ENCODE assay signal across 1 cellular context in genomic region chr5:119063579-119064379, GRCh38.
TF ChIP-seq lines count a peak whose summit lies in the region.

No MANE protein-coding gene starts in this region.

TF ChIP-seq in HEK293, 187 proteins besides CTCF, POLR2A, EP300 and RAD21 (continued from another document and continues in another):
- TF ChIP-seq ZBTB10 (tag by site-specific recombination; IDR thresholded peaks at IDR 0.05) (no peak), ZXDB (tag by site-specific recombination; IDR thresholded peaks at IDR 0.05) (peak; percentile 87), PRDM4 (tag by site-specific recombination; IDR thresholded peaks at IDR 0.05) (peak; percentile 79), ZNF560 (tag by site-specific recombination; IDR thresholded peaks at IDR 0.05; ENCODE audit: borderline replicate concordance) (no peak), IKZF3 (tag by site-specific recombination; IDR thresholded peaks at IDR 0.05) (no peak), ZNF366 (tag by site-specific recombination; conservative IDR thresholded peaks at IDR 0.05) (peak; percentile 50; the same call in 1 of the 2 replicates), ZNF140 (tag by site-specific recombination; IDR thresholded peaks at IDR 0.05) (no peak), ZNF426 (tag by site-specific recombination; IDR thresholded peaks at IDR 0.05) (no peak), ZNF692 (tag by site-specific recombination; IDR thresholded peaks at IDR 0.05) (0 out of 2 replicates have a peak, but pooled peaks have one; percentile 21), ZFP3 (tag by site-specific recombination; IDR thresholded peaks at IDR 0.05; ENCODE audit: low read depth) (0 out of 2 replicates have a peak, but pooled peaks have one; percentile 33), MZF1 (tag by site-specific recombination; IDR thresholded peaks at IDR 0.05; ENCODE audit: borderline replicate concordance) (peak; percentile 86; the same call in 1 of the 2 replicates), ZNF768 (tag by site-specific recombination; IDR thresholded peaks at IDR 0.05) (0 out of 2 replicates have a peak, but pooled peaks have one; percentile 30), ZNF175 (tag by site-specific recombination; IDR thresholded peaks at IDR 0.05) (no peak), TSHZ1 (tag by site-specific recombination; IDR thresholded peaks at IDR 0.05; ENCODE audit: borderline replicate concordance) (peak; percentile 41; the same call in 1 of the 2 replicates), ZSCAN18 (tag by site-specific recombination; IDR thresholded peaks at IDR 0.05) (no peak), ZNF843 (tag by site-specific recombination; IDR thresholded peaks at IDR 0.05) (peak; percentile 98), ZNF16 (tag by site-specific recombination; IDR thresholded peaks at IDR 0.05; ENCODE audit: low read depth) (no peak), ZNF561 (tag by site-specific recombination; IDR thresholded peaks at IDR 0.05; ENCODE audit: borderline replicate concordance) (0 out of 2 replicates have a peak, but pooled peaks have one; percentile 63), ZNF239 (tag by site-specific recombination; IDR thresholded peaks at IDR 0.05) (no peak), ZNF658 (tag by site-specific recombination; IDR thresholded peaks at IDR 0.05) (no peak), ZFHX2 (tag by site-specific recombination; conservative IDR thresholded peaks at IDR 0.05) (peak; percentile 96), ZNF596 (tag by site-specific recombination; IDR thresholded peaks at IDR 0.05) (0 out of 2 replicates have a peak, but pooled peaks have one; percentile 6), ZBTB7A (tag by site-specific recombination; IDR thresholded peaks at IDR 0.05; ENCODE audit: low read depth) (no peak), HOXA7 (CRISPR knock-in tag; IDR thresholded peaks at IDR 0.05; ENCODE audit: borderline replicate concordance) (no peak), ZNF146 (tag by site-specific recombination; IDR thresholded peaks at IDR 0.05) (no peak), OVOL3 (tag by site-specific recombination; IDR thresholded peaks at IDR 0.05) (peak; percentile 80; the same call in 1 of the 2 replicates), ZIC2 (tag by site-specific recombination; IDR thresholded peaks at IDR 0.05) (no peak), BCL6B (tag by site-specific recombination; IDR thresholded peaks at IDR 0.05) (peak; percentile 94), GFI1B (tag by site-specific recombination; IDR thresholded peaks at IDR 0.05) (peak; percentile 71; the same call in 1 of the 2 replicates), ZBTB1 (tag by site-specific recombination; IDR thresholded peaks at IDR 0.05) (no peak), SP3 (tag by site-specific recombination; IDR thresholded peaks at IDR 0.05) (0 out of 2 replicates have a peak, but pooled peaks have one; percentile 12), FEZF1 (tag by site-specific recombination; IDR thresholded peaks at IDR 0.05) (peak; percentile 98), ZNF529 (tag by site-specific recombination; IDR thresholded peaks at IDR 0.05; ENCODE audit: insufficient replicate concordance) (no peak), ZNF19 (tag by site-specific recombination; IDR thresholded peaks at IDR 0.05; ENCODE audit: low read depth) (no peak), ZBTB17 (tag by site-specific recombination; IDR thresholded peaks at IDR 0.05) (peak; percentile 72), ZNF341 (tag by site-specific recombination; IDR thresholded peaks at IDR 0.05; ENCODE audit: low read depth) (no peak), SCRT2 (tag by site-specific recombination; IDR thresholded peaks at IDR 0.05) (no peak), ZNF112 (tag by site-specific recombination; IDR thresholded peaks at IDR 0.05) (no peak), ZNF704 (tag by site-specific recombination; IDR thresholded peaks at IDR 0.05) (no peak), ZNF214 (tag by site-specific recombination; IDR thresholded peaks at IDR 0.05; ENCODE audit: borderline replicate concordance) (no peak)
- TF ChIP-seq, protein P1, sequence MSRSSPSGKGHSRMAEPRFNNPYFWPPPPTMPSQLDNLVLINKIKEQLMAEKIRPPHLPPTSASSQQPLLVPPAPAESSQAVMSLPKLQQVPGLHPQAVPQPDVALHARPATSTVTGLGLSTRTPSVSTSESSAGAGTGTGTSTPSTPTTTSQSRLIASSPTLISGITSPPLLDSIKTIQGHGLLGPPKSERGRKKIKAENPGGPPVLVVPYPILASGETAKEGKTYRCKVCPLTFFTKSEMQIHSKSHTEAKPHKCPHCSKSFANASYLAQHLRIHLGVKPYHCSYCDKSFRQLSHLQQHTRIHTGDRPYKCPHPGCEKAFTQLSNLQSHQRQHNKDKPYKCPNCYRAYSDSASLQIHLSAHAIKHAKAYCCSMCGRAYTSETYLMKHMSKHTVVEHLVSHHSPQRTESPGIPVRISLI (tag by site-specific recombination; IDR thresholded peaks at IDR 0.05): no peak
- TF ChIP-seq, protein P2, sequence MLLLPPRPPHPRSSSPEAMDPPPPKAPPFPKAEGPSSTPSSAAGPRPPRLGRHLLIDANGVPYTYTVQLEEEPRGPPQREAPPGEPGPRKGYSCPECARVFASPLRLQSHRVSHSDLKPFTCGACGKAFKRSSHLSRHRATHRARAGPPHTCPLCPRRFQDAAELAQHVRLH (tag by site-specific recombination; IDR thresholded peaks at IDR 0.05): peak; percentile 86; the same call in 1 of the 2 replicates
- TF ChIP-seq, protein P3, sequence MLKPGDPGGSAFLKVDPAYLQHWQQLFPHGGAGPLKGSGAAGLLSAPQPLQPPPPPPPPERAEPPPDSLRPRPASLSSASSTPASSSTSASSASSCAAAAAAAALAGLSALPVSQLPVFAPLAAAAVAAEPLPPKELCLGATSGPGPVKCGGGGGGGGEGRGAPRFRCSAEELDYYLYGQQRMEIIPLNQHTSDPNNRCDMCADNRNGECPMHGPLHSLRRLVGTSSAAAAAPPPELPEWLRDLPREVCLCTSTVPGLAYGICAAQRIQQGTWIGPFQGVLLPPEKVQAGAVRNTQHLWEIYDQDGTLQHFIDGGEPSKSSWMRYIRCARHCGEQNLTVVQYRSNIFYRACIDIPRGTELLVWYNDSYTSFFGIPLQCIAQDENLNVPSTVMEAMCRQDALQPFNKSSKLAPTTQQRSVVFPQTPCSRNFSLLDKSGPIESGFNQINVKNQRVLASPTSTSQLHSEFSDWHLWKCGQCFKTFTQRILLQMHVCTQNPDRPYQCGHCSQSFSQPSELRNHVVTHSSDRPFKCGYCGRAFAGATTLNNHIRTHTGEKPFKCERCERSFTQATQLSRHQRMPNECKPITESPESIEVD (tag by site-specific recombination; IDR thresholded peaks at IDR 0.05): peak; percentile 87
- TF ChIP-seq, protein P4, sequence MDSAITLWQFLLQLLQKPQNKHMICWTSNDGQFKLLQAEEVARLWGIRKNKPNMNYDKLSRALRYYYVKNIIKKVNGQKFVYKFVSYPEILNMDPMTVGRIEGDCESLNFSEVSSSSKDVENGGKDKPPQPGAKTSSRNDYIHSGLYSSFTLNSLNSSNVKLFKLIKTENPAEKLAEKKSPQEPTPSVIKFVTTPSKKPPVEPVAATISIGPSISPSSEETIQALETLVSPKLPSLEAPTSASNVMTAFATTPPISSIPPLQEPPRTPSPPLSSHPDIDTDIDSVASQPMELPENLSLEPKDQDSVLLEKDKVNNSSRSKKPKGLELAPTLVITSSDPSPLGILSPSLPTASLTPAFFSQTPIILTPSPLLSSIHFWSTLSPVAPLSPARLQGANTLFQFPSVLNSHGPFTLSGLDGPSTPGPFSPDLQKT (IDR thresholded peaks at IDR 0.05; ENCODE audit: borderline replicate concordance, low read depth, low read length): no peak
